In the genomic region with DNA sequence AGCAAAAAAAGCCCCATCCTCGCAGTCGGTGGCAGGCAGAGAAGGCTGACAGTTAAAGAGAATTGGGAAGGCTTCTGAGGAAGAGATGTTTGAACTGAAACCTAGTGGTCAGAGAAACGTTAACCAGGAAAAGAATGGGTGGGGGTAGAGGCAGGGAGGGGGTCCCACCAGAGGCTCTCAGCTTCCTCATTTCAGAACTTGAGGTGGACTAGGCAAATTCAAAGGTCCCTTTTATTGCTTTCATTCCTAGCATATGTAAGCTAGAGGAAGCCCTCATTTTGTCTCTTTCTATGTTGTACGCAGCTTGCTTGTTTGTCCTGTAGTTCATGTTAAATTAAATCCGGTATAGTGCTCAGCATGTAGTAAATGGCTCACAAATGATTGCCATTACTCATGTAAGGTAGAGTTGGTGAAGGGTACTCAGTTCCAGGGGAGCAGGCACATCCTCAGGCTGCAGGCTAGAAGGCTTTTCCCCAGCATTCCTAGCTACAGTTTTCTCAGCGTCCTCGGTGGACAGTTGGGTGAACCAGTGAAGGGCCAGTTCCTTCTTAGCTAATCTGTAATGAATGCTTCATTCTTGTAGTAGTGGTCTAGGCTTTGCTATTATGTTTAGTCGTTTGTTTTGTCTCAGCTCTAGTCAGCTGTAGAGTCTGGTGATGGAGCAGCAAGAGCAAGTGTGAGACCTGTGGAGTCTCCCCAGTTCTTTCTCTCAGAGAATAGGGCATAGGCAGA, we compare ENCODE assay signal across 9 cellular contexts. TPM values are rescaled to one million over a fixed set of nuclear protein-coding genes. Genes with fewer than 3 reads are reported as not detected.
DNase-seq lines count a peak whose midpoint lies in the region; ATAC-seq and TF ChIP-seq lines count a peak whose summit lies in the region.
"Had no signal": no experiment of that assay in that cellular context is flagged by ENCODE, and none has a peak within 500 bp of the region (broad histone marks: within the 10 kb centered on the region; RNA-seq: fewer than 3 reads in every experiment).

No MANE protein-coding gene starts in this region.

- H3K79me2 ChIP-seq in OCI-LY1 (ENCODE audit: insufficient read depth, low read length): peaks cover 34% of the 10 kb centered on the region

- H3K36me3 ChIP-seq in OCI-LY1 (ENCODE audit: insufficient read depth, low read length): peaks cover 13% of the 10 kb centered on the region

- no peak for TF ChIP-seq CTCF in OCI-LY1 (IDR thresholded peaks at IDR 0.05; ENCODE audit: low read length)

- peaks cover 23% of the 10 kb centered on the region for H3K4me1 ChIP-seq in OCI-LY1 (ENCODE audit: insufficient read depth, low read length, severe bottlenecking)

- peak overlapping the region; percentile 42 for H3K4me2 ChIP-seq in OCI-LY1 (ENCODE audit: low read length)

- ATAC-seq in HG02763 (IDR thresholded peaks at IDR 0.05; ENCODE audit: unreplicated experiment): peak; percentile 66
- ATAC-seq: K562 had no signal

- H3K9me3 ChIP-seq in OCI-LY1 (ENCODE audit: low read length): no peaks in the 10 kb centered on the region

- no peaks in the 10 kb centered on the region; the same call in 1 of the 2 replicates for H3F3A ChIP-seq in OCI-LY1 (ENCODE audit: insufficient read depth, low read length)

- peak overlapping the region; percentile 49 for H3K27ac ChIP-seq in OCI-LY1 (ENCODE audit: low read depth, low read length, poor library complexity, severe bottlenecking)

- peak overlapping the region; percentile 23 for H3K4me3 ChIP-seq in OCI-LY1 (ENCODE audit: low read depth, low read length, poor library complexity, severe bottlenecking)
- H3K4me3 ChIP-seq: K562 had no signal

- H3K9ac ChIP-seq in OCI-LY1 (ENCODE audit: low read length): no peak overlapping the region; the same call in 1 of the 2 replicates

- peak; percentile 27 for TF ChIP-seq POLR2A in GM19099 (IDR thresholded peaks at IDR 0.05; ENCODE audit: extremely low read depth, insufficient read length, low read depth)

- no peak overlapping the region for H2AFZ ChIP-seq in OCI-LY1 (ENCODE audit: low read length)

- DNase-seq in putamen (ENCODE audit: low spot score): peak; percentile 55
- DNase-seq in cortex of kidney (lab: John Stamatoyannopoulos, UW): no peak
- DNase-seq in NCI-H2196 treated with DMSO at 0.1 percent for 48 hours (lab: John Stamatoyannopoulos, UW; ENCODE audit: unreplicated experiment): no peak
- no peak for DNase-seq in activated CD8-positive, alpha-beta memory T cell treated with anti-CD3 and anti-CD28 coated beads, Interleukin-2, amount 50 U/mL, for 48 hours
- no peak for DNase-seq in cerebellum (ENCODE audit: low spot score)

- no peaks in the 10 kb centered on the region for H3K9me2 ChIP-seq in OCI-LY1 (ENCODE audit: low read depth, low read length)

- H4K20me1 ChIP-seq in OCI-LY1 (ENCODE audit: insufficient read depth, low read length): peaks cover 2% of the 10 kb centered on the region

- no peaks in the 10 kb centered on the region for H3K27me3 ChIP-seq in OCI-LY1 (ENCODE audit: insufficient read depth, low read length)

RNA-seq across cellular contexts. Expression of gene UVRAG, which starts 58.6 kb away (rescaled TPM):
- 38.2 TPM for total RNA-seq in cerebellum
